ENCODE assay signal across 8 cellular contexts in the genomic region with DNA sequence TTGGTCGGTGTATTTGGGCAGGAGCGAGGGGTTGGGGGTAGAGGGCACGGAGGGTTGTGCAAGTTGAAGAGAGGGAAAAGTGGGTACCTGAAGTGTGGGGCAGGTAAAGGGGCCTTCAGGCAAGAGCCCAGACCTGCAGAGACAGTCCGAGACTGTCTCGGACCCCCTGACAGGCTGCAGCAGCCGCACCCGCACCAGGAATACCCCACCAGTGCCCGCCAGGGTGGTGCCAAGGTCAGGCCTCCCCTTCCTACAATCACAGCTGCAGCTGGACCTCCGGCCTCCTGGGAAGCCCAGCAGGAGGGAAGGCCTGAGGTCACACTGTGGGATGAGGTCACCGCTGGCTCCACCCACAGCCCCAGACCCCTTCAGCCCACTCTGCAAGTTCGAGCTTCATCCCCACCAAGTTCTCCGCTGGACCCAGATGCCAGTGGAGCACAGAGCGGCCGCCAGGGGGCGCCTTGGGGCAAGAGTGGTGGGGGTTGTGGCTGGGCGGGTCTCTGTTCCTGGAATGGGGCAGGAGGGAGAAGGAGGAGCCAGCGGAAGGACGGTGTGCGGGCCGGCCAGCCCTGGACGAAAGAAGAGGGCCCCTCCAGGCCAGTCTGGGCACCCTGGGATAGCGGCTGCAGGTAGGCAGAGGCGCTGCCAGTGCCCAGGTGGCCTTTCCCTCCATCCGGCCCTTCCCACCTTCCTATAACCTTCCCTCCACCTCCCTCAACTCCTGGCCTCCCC. TPM values are rescaled to one million over a fixed set of nuclear protein-coding genes. Genes with fewer than 3 reads are reported as not detected.
DNase-seq lines count a peak whose midpoint lies in the region; ATAC-seq and TF ChIP-seq lines count a peak whose summit lies in the region.

A gene (plus strand): TSS at position 539 of the 732 bp plus-strand sequence. CDS start 452 bp downstream, outside the sequence.

- H4K20me1 ChIP-seq in DOHH2 (ENCODE audit: control insufficient read depth, insufficient read depth, low read depth, low read length): no peaks in the 10 kb centered on the region

- H3K9me2 ChIP-seq in DOHH2 (replicated peaks; ENCODE audit: control insufficient read depth, low read length): no peaks in the 10 kb centered on the region

- H3K79me2 ChIP-seq in DOHH2 (ENCODE audit: control insufficient read depth, low read length): no peaks in the 10 kb centered on the region

- H3K27ac ChIP-seq in DOHH2 (ENCODE audit: low read depth, low read length) (no peak within 1 kb of the TSS), esophagus squamous epithelium (peak within 1 kb of the TSS; percentile 62 to 83 (median 78))

- ATAC-seq in GM19328 (IDR thresholded peaks at IDR 0.05; ENCODE audit: unreplicated experiment): no peak

- no peak within 1 kb of the TSS for H3K4me3 ChIP-seq in DOHH2 (ENCODE audit: low read length)
- H3K4me3 ChIP-seq in esophagus squamous epithelium: peak within 1 kb of the TSS; percentile 31 to 68 (median 56)

- H3K9me3 ChIP-seq in DOHH2 (ENCODE audit: control insufficient read depth, insufficient read depth, low read length): no peaks in the 10 kb centered on the region
- H3K9me3 ChIP-seq in esophagus squamous epithelium: no peaks in the 10 kb centered on the region

- H3F3A ChIP-seq in DOHH2 (ENCODE audit: control insufficient read depth, insufficient read depth): no peaks in the 10 kb centered on the region

- peaks cover 51% of the 10 kb centered on the region for H3K36me3 ChIP-seq in DOHH2 (ENCODE audit: control insufficient read depth, low read length)
- H3K36me3 ChIP-seq in esophagus squamous epithelium: peaks cover 10 to 66% (median 24%) of the 10 kb centered on the region in 3 donors

- peak; percentile 93 for DNase-seq in HPDE6-E6E7 (ENCODE audit: extremely low spot score)
- DNase-seq in OCI-M1 (lab: John Stamatoyannopoulos, UW): peak; percentile 93
- peak; percentile 77 for DNase-seq in activated T-cell treated with anti-CD3 and anti-CD28 coated beads for 48 hours (ENCODE audit: low read depth)
- peak; percentile 24 for DNase-seq in esophagus squamous epithelium (lab: John Stamatoyannopoulos, UW)
- peak; percentile 87 for DNase-seq in myocyte (ENCODE audit: low read depth)
- peak; percentile 63 to 74 for DNase-seq in stimulated activated CD8-positive, alpha-beta memory T cell treated with anti-CD3 and anti-CD28 coated beads, Interleukin-7, amount 100 ng/mL, for 1 hour (ENCODE audit: low read depth in 2 of 2)

- H3K4me1 ChIP-seq in DOHH2 (ENCODE audit: control insufficient read depth, low read length) (no peaks in the 10 kb centered on the region; the same call in 1 of the 2 replicates), esophagus squamous epithelium (peaks cover 7 to 23% (median 8%) of the 10 kb centered on the region in 3 donors)

- TF ChIP-seq POLR2A in esophagus squamous epithelium (IDR thresholded peaks at IDR 0.05): no peak

- intact Hi-C loops in esophagus squamous epithelium (cut with DNase I): loop anchor here (5.0 kb wide), 2 partner anchors 157 to 457 kb away; a partner anchor contains a TSS

- TF ChIP-seq CTCF in DOHH2 (IDR thresholded peaks at IDR 0.05; ENCODE audit: low read depth, low read length, poor library complexity, severe bottlenecking): peak; percentile 98
- peak; percentile 92 to 97 (median 96) for TF ChIP-seq CTCF in esophagus squamous epithelium (IDR thresholded peaks at IDR 0.05)

- WGBS in esophagus squamous epithelium, 2 donors: 36 to 48% methylated on average over 6 to 11 of the region's 24 CpGs

- no peaks in the 10 kb centered on the region for H3K27me3 ChIP-seq in DOHH2 (ENCODE audit: control insufficient read depth, low read length)
- H3K27me3 ChIP-seq in esophagus squamous epithelium: no peaks in the 10 kb centered on the region

- H3K4me2 ChIP-seq in DOHH2 (ENCODE audit: low read length): no peak within 1 kb of the TSS

RNA-seq across cellular contexts. Expression of the gene that starts here (rescaled TPM):
- total RNA-seq in esophagus squamous epithelium (10 to 100 TPM in 1 of 4 donors, 1 to 10 TPM in 3; 6.9 to 17.0 (median 8.8) TPM), myocyte (98.3 and 128 TPM in 2 replicates)
- polyA plus RNA-seq in myocyte (2012): 33.2 TPM

Comparison
In these comparisons a context has a peak if more than half of its experiments do, and no peak if none do; other contexts are left out.
1. DNase-seq: peak in every context shown above with its lines; median percentile 93 in HPDE6-E6E7; 93 in OCI-M1; 87 in myocyte; 77 in activated T-cell treated with anti-CD3 and anti-CD28 coated beads for 48 hours; 68 in stimulated activated CD8-positive, alpha-beta memory T cell treated with anti-CD3 and anti-CD28 coated beads, Interleukin-7, amount 100 ng/mL, for 1 hour; 24 in esophagus squamous epithelium.